1 cellular context compared by ENCODE assay signal in genomic region chr3:78668302-78668701, GRCh38.
TF ChIP-seq lines count a peak whose summit lies in the region.

No MANE protein-coding gene starts in this region.

TF ChIP-seq in HepG2, 621 proteins besides CTCF, POLR2A, EP300 and RAD21 (continued from another document and continues in another):
- TF ChIP-seq, protein P1, sequence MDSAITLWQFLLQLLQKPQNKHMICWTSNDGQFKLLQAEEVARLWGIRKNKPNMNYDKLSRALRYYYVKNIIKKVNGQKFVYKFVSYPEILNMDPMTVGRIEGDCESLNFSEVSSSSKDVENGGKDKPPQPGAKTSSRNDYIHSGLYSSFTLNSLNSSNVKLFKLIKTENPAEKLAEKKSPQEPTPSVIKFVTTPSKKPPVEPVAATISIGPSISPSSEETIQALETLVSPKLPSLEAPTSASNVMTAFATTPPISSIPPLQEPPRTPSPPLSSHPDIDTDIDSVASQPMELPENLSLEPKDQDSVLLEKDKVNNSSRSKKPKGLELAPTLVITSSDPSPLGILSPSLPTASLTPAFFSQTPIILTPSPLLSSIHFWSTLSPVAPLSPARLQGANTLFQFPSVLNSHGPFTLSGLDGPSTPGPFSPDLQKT (CRISPR knock-in tag; IDR thresholded peaks at IDR 0.05; ENCODE audit: borderline replicate concordance): no peak
- no peak for TF ChIP-seq MED13 (CRISPR knock-in tag; IDR thresholded peaks at IDR 0.05)
- TF ChIP-seq ATF7 (IDR thresholded peaks at IDR 0.05): no peak
- no peak for TF ChIP-seq ATF7 (CRISPR knock-in tag; IDR thresholded peaks at IDR 0.05)
- TF ChIP-seq, protein P2, sequence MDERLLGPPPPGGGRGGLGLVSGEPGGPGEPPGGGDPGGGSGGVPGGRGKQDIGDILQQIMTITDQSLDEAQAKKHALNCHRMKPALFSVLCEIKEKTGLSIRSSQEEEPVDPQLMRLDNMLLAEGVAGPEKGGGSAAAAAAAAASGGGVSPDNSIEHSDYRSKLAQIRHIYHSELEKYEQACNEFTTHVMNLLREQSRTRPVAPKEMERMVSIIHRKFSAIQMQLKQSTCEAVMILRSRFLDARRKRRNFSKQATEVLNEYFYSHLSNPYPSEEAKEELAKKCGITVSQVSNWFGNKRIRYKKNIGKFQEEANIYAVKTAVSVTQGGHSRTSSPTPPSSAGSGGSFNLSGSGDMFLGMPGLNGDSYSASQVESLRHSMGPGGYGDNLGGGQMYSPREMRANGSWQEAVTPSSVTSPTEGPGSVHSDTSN (CRISPR knock-in tag; IDR thresholded peaks at IDR 0.05): no peak
- TF ChIP-seq ZBTB21 (CRISPR knock-in tag; IDR thresholded peaks at IDR 0.05): no peak
- no peak for TF ChIP-seq CC2D1A (CRISPR knock-in tag; IDR thresholded peaks at IDR 0.05)
- no peak for TF ChIP-seq CHD2 (IDR thresholded peaks at IDR 0.05; ENCODE audit: low read depth, low read length)
- no peak for TF ChIP-seq GABPA (IDR thresholded peaks at IDR 0.05; ENCODE audit: low read depth, low read length)
- no peak for TF ChIP-seq GABPA (CRISPR knock-in tag; IDR thresholded peaks at IDR 0.05; ENCODE audit: low read depth)
- no peak for TF ChIP-seq ZNF260 (CRISPR knock-in tag; IDR thresholded peaks at IDR 0.05; ENCODE audit: borderline replicate concordance, low read depth)
- no peak for TF ChIP-seq THAP8 (CRISPR knock-in tag; IDR thresholded peaks at IDR 0.05; ENCODE audit: borderline replicate concordance)
- peak; percentile 53 for TF ChIP-seq MED1 (CRISPR knock-in tag; IDR thresholded peaks at IDR 0.05)
- no peak for TF ChIP-seq CCDC6 (CRISPR knock-in tag; IDR thresholded peaks at IDR 0.05)
- TF ChIP-seq ZNF800 (CRISPR knock-in tag; IDR thresholded peaks at IDR 0.05): no peak
- no peak for TF ChIP-seq HOXD1 (CRISPR knock-in tag; IDR thresholded peaks at IDR 0.05)
- peak; percentile 94 for TF ChIP-seq CEBPB (IDR thresholded peaks at IDR 0.05; ENCODE audit: borderline replicate concordance, low read depth, low read length)
- no peak for TF ChIP-seq TOE1 (CRISPR knock-in tag; IDR thresholded peaks at IDR 0.05)
- no peak for TF ChIP-seq HOXA9 (CRISPR knock-in tag; IDR thresholded peaks at IDR 0.05; ENCODE audit: borderline replicate concordance)
- no peak for TF ChIP-seq MYC (CRISPR knock-in tag; IDR thresholded peaks at IDR 0.05; ENCODE audit: borderline replicate concordance)
- TF ChIP-seq STAG1 (CRISPR knock-in tag; IDR thresholded peaks at IDR 0.05): peak; percentile 12; the same call in 1 of the 2 replicates
- TF ChIP-seq FOXA3 (CRISPR knock-in tag; IDR thresholded peaks at IDR 0.05): peak; percentile 88
- TF ChIP-seq SOX5 (CRISPR knock-in tag; IDR thresholded peaks at IDR 0.05; ENCODE audit: borderline replicate concordance): peak; percentile 60; the same call in 1 of the 2 replicates
- TF ChIP-seq CSRNP1 (CRISPR knock-in tag; IDR thresholded peaks at IDR 0.05): no peak
- no peak for TF ChIP-seq ZNF737 (CRISPR knock-in tag; IDR thresholded peaks at IDR 0.05; ENCODE audit: borderline replicate concordance)
- no peak for TF ChIP-seq SATB2 (CRISPR knock-in tag; IDR thresholded peaks at IDR 0.05)
- TF ChIP-seq ADNP (CRISPR knock-in tag; IDR thresholded peaks at IDR 0.05): no peak
- no peak for TF ChIP-seq ZNF547 (CRISPR knock-in tag; IDR thresholded peaks at IDR 0.05)
- TF ChIP-seq YEATS2 (CRISPR knock-in tag; IDR thresholded peaks at IDR 0.05; ENCODE audit: borderline replicate concordance): no peak
- TF ChIP-seq, protein P3, sequence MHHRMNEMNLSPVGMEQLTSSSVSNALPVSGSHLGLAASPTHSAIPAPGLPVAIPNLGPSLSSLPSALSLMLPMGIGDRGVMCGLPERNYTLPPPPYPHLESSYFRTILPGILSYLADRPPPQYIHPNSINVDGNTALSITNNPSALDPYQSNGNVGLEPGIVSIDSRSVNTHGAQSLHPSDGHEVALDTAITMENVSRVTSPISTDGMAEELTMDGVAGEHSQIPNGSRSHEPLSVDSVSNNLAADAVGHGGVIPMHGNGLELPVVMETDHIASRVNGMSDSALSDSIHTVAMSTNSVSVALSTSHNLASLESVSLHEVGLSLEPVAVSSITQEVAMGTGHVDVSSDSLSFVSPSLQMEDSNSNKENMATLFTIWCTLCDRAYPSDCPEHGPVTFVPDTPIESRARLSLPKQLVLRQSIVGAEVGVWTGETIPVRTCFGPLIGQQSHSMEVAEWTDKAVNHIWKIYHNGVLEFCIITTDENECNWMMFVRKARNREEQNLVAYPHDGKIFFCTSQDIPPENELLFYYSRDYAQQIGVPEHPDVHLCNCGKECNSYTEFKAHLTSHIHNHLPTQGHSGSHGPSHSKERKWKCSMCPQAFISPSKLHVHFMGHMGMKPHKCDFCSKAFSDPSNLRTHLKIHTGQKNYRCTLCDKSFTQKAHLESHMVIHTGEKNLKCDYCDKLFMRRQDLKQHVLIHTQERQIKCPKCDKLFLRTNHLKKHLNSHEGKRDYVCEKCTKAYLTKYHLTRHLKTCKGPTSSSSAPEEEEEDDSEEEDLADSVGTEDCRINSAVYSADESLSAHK (CRISPR knock-in tag; IDR thresholded peaks at IDR 0.05; ENCODE audit: borderline replicate concordance): no peak
- no peak for TF ChIP-seq ZNF432 (CRISPR knock-in tag; IDR thresholded peaks at IDR 0.05; ENCODE audit: borderline replicate concordance)
- TF ChIP-seq ZFP62 (CRISPR knock-in tag; IDR thresholded peaks at IDR 0.05): no peak
- TF ChIP-seq, protein P4, sequence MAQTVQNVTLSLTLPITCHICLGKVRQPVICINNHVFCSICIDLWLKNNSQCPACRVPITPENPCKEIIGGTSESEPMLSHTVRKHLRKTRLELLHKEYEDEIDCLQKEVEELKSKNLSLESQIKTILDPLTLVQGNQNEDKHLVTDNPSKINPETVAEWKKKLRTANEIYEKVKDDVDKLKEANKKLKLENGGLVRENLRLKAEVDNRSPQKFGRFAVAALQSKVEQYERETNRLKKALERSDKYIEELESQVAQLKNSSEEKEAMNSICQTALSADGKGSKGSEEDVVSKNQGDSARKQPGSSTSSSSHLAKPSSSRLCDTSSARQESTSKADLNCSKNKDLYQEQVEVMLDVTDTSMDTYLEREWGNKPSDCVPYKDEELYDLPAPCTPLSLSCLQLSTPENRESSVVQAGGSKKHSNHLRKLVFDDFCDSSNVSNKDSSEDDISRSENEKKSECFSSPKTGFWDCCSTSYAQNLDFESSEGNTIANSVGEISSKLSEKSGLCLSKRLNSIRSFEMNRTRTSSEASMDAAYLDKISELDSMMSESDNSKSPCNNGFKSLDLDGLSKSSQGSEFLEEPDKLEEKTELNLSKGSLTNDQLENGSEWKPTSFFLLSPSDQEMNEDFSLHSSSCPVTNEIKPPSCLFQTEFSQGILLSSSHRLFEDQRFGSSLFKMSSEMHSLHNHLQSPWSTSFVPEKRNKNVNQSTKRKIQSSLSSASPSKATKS (CRISPR knock-in tag; IDR thresholded peaks at IDR 0.05): no peak
- TF ChIP-seq, protein P5, sequence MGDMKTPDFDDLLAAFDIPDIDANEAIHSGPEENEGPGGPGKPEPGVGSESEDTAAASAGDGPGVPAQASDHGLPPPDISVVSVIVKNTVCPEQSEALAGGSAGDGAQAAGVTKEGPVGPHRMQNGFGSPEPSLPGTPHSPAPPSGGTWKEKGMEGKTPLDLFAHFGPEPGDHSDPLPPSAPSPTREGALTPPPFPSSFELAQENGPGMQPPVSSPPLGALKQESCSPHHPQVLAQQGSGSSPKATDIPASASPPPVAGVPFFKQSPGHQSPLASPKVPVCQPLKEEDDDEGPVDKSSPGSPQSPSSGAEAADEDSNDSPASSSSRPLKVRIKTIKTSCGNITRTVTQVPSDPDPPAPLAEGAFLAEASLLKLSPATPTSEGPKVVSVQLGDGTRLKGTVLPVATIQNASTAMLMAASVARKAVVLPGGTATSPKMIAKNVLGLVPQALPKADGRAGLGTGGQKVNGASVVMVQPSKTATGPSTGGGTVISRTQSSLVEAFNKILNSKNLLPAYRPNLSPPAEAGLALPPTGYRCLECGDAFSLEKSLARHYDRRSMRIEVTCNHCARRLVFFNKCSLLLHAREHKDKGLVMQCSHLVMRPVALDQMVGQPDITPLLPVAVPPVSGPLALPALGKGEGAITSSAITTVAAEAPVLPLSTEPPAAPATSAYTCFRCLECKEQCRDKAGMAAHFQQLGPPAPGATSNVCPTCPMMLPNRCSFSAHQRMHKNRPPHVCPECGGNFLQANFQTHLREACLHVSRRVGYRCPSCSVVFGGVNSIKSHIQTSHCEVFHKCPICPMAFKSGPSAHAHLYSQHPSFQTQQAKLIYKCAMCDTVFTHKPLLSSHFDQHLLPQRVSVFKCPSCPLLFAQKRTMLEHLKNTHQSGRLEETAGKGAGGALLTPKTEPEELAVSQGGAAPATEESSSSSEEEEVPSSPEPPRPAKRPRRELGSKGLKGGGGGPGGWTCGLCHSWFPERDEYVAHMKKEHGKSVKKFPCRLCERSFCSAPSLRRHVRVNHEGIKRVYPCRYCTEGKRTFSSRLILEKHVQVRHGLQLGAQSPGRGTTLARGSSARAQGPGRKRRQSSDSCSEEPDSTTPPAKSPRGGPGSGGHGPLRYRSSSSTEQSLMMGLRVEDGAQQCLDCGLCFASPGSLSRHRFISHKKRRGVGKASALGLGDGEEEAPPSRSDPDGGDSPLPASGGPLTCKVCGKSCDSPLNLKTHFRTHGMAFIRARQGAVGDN (CRISPR knock-in tag; IDR thresholded peaks at IDR 0.05): no peak
- TF ChIP-seq, protein P6, sequence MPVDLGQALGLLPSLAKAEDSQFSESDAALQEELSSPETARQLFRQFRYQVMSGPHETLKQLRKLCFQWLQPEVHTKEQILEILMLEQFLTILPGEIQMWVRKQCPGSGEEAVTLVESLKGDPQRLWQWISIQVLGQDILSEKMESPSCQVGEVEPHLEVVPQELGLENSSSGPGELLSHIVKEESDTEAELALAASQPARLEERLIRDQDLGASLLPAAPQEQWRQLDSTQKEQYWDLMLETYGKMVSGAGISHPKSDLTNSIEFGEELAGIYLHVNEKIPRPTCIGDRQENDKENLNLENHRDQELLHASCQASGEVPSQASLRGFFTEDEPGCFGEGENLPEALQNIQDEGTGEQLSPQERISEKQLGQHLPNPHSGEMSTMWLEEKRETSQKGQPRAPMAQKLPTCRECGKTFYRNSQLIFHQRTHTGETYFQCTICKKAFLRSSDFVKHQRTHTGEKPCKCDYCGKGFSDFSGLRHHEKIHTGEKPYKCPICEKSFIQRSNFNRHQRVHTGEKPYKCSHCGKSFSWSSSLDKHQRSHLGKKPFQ (CRISPR knock-in tag; IDR thresholded peaks at IDR 0.05; ENCODE audit: insufficient replicate concordance): no peak
- no peak for TF ChIP-seq HNRNPUL1 (IDR thresholded peaks at IDR 0.05; ENCODE audit: low read depth, low read length)
- no peak for TF ChIP-seq GATAD1 (CRISPR knock-in tag; IDR thresholded peaks at IDR 0.05)
- no peak for TF ChIP-seq ZNF543 (CRISPR knock-in tag; IDR thresholded peaks at IDR 0.05)
- TF ChIP-seq, protein P7, sequence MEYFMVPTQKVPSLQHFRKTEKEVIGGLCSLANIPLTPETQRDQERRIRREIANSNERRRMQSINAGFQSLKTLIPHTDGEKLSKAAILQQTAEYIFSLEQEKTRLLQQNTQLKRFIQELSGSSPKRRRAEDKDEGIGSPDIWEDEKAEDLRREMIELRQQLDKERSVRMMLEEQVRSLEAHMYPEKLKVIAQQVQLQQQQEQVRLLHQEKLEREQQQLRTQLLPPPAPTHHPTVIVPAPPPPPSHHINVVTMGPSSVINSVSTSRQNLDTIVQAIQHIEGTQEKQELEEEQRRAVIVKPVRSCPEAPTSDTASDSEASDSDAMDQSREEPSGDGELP (IDR thresholded peaks at IDR 0.05; ENCODE audit: borderline replicate concordance, low read depth): peak; percentile 81
- TF ChIP-seq TARDBP (CRISPR knock-in tag; IDR thresholded peaks at IDR 0.05): 0 out of 2 replicates have a peak, but pooled peaks have one; percentile 42
- TF ChIP-seq RAD51 (IDR thresholded peaks at IDR 0.05; ENCODE audit: borderline replicate concordance): no peak
- TF ChIP-seq ZFP41 (CRISPR knock-in tag; IDR thresholded peaks at IDR 0.05; ENCODE audit: borderline replicate concordance): no peak
- TF ChIP-seq ZNF382 (CRISPR knock-in tag; IDR thresholded peaks at IDR 0.05; ENCODE audit: borderline replicate concordance): no peak
- peak; percentile 58 for TF ChIP-seq HNF4A (CRISPR knock-in tag; IDR thresholded peaks at IDR 0.05)
- no peak for TF ChIP-seq MEIS2 (CRISPR knock-in tag; IDR thresholded peaks at IDR 0.05)
- no peak for TF ChIP-seq ZNF766 (CRISPR knock-in tag; IDR thresholded peaks at IDR 0.05; ENCODE audit: borderline replicate concordance)
- TF ChIP-seq CREBL2 (CRISPR knock-in tag; IDR thresholded peaks at IDR 0.05; ENCODE audit: borderline replicate concordance): no peak
- TF ChIP-seq KAT2B (IDR thresholded peaks at IDR 0.05; ENCODE audit: borderline replicate concordance, low read depth, low read length): no peak
- no peak for TF ChIP-seq ZNF761 (CRISPR knock-in tag; conservative IDR thresholded peaks at IDR 0.05)
- no peak for TF ChIP-seq PRMT3 (CRISPR knock-in tag; IDR thresholded peaks at IDR 0.05; ENCODE audit: borderline replicate concordance, low read depth)
- TF ChIP-seq ZFP37 (CRISPR knock-in tag; IDR thresholded peaks at IDR 0.05; ENCODE audit: borderline replicate concordance): no peak
- no peak for TF ChIP-seq RELA (CRISPR knock-in tag; IDR thresholded peaks at IDR 0.05)
